ENCODE assay signal across 8 cellular contexts in the genomic region with DNA sequence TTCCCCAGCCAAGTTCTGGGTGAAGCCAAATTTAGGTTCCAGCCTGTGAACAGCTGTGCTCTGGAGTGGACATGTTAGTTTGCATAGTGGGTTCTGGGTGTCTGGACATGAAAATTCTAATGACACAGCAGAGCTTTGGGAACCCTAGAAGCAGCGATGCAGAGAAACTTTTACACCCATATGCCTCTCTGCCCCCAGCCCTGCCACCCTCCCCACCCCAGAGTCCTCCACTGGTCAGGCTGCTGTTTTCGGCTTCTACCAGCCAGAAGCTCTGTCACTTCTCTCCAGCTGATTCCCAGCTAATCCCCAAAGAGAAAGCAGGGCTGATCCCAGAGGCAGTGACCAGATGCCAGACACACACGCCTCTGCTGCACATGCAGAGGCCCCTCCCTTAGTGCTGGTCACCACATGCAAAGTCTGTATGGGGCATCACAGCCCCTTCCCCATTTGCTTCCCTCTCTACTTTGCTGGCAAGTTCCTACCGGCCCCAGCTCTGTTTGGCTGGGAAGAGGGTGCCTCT. TPM values are rescaled to one million over a fixed set of nuclear protein-coding genes. Genes with fewer than 3 reads are reported as not detected.
DNase-seq lines count a peak whose midpoint lies in the region; ATAC-seq and TF ChIP-seq lines count a peak whose summit lies in the region.

No MANE protein-coding gene starts in this region.

- TF ChIP-seq CTCF in WERI-Rb-1 (IDR thresholded peaks at IDR 0.05; ENCODE audit: low read depth, low read length), result no peak
- TF ChIP-seq CTCF in liver (IDR thresholded peaks at IDR 0.05; ENCODE audit: low read depth, low read length, missing input control), result no peak

- WGBS in liver, result 73% methylated on average over 4 of the region's 4 CpGs

- peak; percentile 79 for DNase-seq in WERI-Rb-1
- DNase-seq in NCI-H748 treated with DMSO at 0.1 percent for 48 hours (lab: John Stamatoyannopoulos, UW), result no peak
- no peak for DNase-seq in EL
- DNase-seq in activated gamma-delta T cell (lab: John Stamatoyannopoulos, UW), result no peak
- DNase-seq in T-helper 9 cell, result no peak

- no peak for TF ChIP-seq RAD21 in liver (IDR thresholded peaks at IDR 0.05)

- ATAC-seq in GM19035 (IDR thresholded peaks at IDR 0.05; ENCODE audit: unreplicated experiment) (peak; percentile 34), HG02970 (IDR thresholded peaks at IDR 0.05; ENCODE audit: low FRiP score, unreplicated experiment) (peak; percentile 30)

- H3K36me3 ChIP-seq in WERI-Rb-1 (peaks cover 12% of the 10 kb centered on the region), liver (ENCODE audit: control insufficient read depth in 4 of 4, insufficient read depth in 3 of 4, low read depth in 1 of 4, low read length in 3 of 4) (no peaks in the 10 kb centered on the region)

- H3K27ac ChIP-seq in WERI-Rb-1 (no peak overlapping the region), liver (ENCODE audit: low read depth in 1 of 2, low read length in 2 of 2) (peak overlapping the region; percentile 5 to 67)

- H3K4me3 ChIP-seq in WERI-Rb-1 (ENCODE audit: low read depth, low read length) (no peak overlapping the region), liver (ENCODE audit: low read depth in 1 of 3, low read length in 3 of 3) (no peak overlapping the region)

- no peaks in the 10 kb centered on the region for H3K9me3 ChIP-seq in WERI-Rb-1 (ENCODE audit: severe bottlenecking)
- H3K9me3 ChIP-seq in liver (ENCODE audit: control insufficient read depth in 4 of 4, low read length in 3 of 4), result no peaks in the 10 kb centered on the region

- H3K4me1 ChIP-seq in liver (ENCODE audit: control insufficient read depth in 4 of 4, insufficient read depth in 4 of 4, low read length in 3 of 4), result peaks cover 0 to 8% (median 4%) of the 10 kb centered on the region in 4 donors

- H3K27me3 ChIP-seq in WERI-Rb-1 (ENCODE audit: insufficient read depth, low read depth, severe bottlenecking) (no peaks in the 10 kb centered on the region), liver (ENCODE audit: control insufficient read depth in 4 of 4, insufficient read depth in 4 of 4, low read length in 3 of 4) (no peaks in the 10 kb centered on the region)

- no peak overlapping the region for H3K9ac ChIP-seq in liver (ENCODE audit: low read depth in 1 of 2, low read length in 2 of 2)

TF ChIP-seq in liver, 16 proteins besides CTCF, POLR2A, EP300 and RAD21:
- TF ChIP-seq, protein P1, sequence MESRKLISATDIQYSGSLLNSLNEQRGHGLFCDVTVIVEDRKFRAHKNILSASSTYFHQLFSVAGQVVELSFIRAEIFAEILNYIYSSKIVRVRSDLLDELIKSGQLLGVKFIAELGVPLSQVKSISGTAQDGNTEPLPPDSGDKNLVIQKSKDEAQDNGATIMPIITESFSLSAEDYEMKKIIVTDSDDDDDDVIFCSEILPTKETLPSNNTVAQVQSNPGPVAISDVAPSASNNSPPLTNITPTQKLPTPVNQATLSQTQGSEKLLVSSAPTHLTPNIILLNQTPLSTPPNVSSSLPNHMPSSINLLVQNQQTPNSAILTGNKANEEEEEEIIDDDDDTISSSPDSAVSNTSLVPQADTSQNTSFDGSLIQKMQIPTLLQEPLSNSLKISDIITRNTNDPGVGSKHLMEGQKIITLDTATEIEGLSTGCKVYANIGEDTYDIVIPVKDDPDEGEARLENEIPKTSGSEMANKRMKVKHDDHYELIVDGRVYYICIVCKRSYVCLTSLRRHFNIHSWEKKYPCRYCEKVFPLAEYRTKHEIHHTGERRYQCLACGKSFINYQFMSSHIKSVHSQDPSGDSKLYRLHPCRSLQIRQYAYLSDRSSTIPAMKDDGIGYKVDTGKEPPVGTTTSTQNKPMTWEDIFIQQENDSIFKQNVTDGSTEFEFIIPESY (IDR thresholded peaks at IDR 0.05), result no peak
- TF ChIP-seq GABPA (IDR thresholded peaks at IDR 0.05 in 1 of 2, conservative IDR thresholded peaks at IDR 0.05 in 1 of 2), result no peak
- TF ChIP-seq, protein P2, sequence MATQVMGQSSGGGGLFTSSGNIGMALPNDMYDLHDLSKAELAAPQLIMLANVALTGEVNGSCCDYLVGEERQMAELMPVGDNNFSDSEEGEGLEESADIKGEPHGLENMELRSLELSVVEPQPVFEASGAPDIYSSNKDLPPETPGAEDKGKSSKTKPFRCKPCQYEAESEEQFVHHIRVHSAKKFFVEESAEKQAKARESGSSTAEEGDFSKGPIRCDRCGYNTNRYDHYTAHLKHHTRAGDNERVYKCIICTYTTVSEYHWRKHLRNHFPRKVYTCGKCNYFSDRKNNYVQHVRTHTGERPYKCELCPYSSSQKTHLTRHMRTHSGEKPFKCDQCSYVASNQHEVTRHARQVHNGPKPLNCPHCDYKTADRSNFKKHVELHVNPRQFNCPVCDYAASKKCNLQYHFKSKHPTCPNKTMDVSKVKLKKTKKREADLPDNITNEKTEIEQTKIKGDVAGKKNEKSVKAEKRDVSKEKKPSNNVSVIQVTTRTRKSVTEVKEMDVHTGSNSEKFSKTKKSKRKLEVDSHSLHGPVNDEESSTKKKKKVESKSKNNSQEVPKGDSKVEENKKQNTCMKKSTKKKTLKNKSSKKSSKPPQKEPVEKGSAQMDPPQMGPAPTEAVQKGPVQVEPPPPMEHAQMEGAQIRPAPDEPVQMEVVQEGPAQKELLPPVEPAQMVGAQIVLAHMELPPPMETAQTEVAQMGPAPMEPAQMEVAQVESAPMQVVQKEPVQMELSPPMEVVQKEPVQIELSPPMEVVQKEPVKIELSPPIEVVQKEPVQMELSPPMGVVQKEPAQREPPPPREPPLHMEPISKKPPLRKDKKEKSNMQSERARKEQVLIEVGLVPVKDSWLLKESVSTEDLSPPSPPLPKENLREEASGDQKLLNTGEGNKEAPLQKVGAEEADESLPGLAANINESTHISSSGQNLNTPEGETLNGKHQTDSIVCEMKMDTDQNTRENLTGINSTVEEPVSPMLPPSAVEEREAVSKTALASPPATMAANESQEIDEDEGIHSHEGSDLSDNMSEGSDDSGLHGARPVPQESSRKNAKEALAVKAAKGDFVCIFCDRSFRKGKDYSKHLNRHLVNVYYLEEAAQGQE (IDR thresholded peaks at IDR 0.05), result no peak

RNA-seq across cellular contexts. Expression of a gene that starts 8.7 kb away (rescaled TPM):
- under 1 TPM in 1 of 2 donors, not detected in 1; under 0.01 TPM for total RNA-seq in liver
- polyA plus RNA-seq in liver, result under 1 TPM in 1 of 2 donors, not detected in 1; 0.07 TPM

RNA-seq across cellular contexts. Expression of a gene that starts 45.0 kb away (rescaled TPM):
- 10 to 100 TPM; 11.3 to 12.2 TPM for total RNA-seq in liver
- polyA plus RNA-seq in liver, result 10 to 100 TPM in 1 of 2 donors, 1 to 10 TPM in 1; 7.2 to 10.3 TPM
